1 cellular context compared by ENCODE assay signal in the genomic region with DNA sequence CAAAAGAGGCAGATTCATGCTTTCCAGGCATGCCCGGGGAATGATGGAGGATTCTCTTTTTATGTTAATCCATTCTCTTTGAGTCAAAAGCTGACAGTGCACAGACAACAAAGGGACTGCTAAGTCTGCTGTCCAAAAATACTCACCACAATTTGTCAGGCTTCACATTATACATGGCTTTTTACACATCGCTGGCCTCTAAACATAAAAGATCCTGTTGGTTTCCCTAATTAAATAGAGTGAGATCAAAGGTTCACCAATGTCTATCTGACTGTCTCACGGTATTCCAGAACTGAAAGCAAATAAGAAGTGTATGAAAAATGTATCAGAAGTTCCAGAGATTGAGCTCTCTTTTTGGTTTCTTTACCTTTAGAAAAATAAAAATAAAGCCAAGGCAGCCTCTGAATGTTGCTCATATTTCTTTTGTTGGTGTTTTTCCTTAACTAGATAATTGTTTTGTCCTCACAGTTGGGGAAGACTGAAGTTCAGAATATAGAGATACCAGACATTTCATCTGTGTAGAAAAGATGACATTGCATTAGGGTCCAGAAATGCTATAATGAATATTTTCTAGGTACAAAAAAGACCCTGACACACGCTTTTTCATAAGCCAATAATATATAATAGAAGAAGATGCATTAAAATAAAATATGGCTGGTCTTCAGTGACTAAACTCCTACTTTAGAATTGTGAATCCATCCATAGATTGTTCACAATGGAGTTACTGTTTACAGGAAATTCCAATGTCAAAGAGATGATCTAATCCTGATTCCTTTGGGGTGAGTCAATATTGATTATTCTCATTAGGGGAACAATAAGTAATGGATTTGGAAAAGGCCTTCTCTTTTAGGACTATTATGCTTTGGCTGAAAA.
TF ChIP-seq lines count a peak whose summit lies in the region.

No MANE protein-coding gene starts in this region.

TF ChIP-seq in HepG2, 621 proteins besides CTCF, POLR2A, EP300 and RAD21 (continued from another document and continues in another):
- TF ChIP-seq, protein P1, sequence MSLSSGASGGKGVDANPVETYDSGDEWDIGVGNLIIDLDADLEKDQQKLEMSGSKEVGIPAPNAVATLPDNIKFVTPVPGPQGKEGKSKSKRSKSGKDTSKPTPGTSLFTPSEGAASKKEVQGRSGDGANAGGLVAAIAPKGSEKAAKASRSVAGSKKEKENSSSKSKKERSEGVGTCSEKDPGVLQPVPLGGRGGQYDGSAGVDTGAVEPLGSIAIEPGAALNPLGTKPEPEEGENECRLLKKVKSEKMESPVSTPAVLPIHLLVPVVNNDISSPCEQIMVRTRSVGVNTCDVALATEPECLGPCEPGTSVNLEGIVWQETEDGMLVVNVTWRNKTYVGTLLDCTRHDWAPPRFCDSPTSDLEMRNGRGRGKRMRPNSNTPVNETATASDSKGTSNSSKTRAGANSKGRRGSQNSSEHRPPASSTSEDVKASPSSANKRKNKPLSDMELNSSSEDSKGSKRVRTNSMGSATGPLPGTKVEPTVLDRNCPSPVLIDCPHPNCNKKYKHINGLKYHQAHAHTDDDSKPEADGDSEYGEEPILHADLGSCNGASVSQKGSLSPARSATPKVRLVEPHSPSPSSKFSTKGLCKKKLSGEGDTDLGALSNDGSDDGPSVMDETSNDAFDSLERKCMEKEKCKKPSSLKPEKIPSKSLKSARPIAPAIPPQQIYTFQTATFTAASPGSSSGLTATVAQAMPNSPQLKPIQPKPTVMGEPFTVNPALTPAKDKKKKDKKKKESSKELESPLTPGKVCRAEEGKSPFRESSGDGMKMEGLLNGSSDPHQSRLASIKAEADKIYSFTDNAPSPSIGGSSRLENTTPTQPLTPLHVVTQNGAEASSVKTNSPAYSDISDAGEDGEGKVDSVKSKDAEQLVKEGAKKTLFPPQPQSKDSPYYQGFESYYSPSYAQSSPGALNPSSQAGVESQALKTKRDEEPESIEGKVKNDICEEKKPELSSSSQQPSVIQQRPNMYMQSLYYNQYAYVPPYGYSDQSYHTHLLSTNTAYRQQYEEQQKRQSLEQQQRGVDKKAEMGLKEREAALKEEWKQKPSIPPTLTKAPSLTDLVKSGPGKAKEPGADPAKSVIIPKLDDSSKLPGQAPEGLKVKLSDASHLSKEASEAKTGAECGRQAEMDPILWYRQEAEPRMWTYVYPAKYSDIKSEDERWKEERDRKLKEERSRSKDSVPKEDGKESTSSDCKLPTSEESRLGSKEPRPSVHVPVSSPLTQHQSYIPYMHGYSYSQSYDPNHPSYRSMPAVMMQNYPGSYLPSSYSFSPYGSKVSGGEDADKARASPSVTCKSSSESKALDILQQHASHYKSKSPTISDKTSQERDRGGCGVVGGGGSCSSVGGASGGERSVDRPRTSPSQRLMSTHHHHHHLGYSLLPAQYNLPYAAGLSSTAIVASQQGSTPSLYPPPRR (CRISPR knock-in tag; IDR thresholded peaks at IDR 0.05; ENCODE audit: borderline replicate concordance): peak; percentile 76; the same call in 1 of the 2 replicates
- TF ChIP-seq SOX6 (IDR thresholded peaks at IDR 0.05): no peak
- peak; percentile 95 for TF ChIP-seq SOX6 (CRISPR knock-in tag; IDR thresholded peaks at IDR 0.05)
- peak; percentile 98 for TF ChIP-seq TBX2 (CRISPR knock-in tag; IDR thresholded peaks at IDR 0.05; ENCODE audit: borderline replicate concordance)
- TF ChIP-seq, protein P2, sequence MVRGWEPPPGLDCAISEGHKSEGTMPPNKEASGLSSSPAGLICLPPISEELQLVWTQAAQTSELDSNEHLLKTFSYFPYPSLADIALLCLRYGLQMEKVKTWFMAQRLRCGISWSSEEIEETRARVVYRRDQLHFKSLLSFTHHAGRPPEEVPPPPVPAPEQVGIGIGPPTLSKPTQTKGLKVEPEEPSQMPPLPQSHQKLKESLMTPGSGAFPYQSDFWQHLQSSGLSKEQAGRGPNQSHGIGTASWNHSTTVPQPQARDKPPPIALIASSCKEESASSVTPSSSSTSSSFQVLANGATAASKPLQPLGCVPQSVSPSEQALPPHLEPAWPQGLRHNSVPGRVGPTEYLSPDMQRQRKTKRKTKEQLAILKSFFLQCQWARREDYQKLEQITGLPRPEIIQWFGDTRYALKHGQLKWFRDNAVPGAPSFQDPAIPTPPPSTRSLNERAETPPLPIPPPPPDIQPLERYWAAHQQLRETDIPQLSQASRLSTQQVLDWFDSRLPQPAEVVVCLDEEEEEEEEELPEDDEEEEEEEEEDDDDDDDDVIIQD (CRISPR knock-in tag; IDR thresholded peaks at IDR 0.05; ENCODE audit: low read depth): peak; percentile 90
- no peak for TF ChIP-seq ZNF367 (CRISPR knock-in tag; IDR thresholded peaks at IDR 0.05; ENCODE audit: borderline replicate concordance)
- no peak for TF ChIP-seq MEIS1 (CRISPR knock-in tag; IDR thresholded peaks at IDR 0.05; ENCODE audit: borderline replicate concordance)
- TF ChIP-seq, protein P3, sequence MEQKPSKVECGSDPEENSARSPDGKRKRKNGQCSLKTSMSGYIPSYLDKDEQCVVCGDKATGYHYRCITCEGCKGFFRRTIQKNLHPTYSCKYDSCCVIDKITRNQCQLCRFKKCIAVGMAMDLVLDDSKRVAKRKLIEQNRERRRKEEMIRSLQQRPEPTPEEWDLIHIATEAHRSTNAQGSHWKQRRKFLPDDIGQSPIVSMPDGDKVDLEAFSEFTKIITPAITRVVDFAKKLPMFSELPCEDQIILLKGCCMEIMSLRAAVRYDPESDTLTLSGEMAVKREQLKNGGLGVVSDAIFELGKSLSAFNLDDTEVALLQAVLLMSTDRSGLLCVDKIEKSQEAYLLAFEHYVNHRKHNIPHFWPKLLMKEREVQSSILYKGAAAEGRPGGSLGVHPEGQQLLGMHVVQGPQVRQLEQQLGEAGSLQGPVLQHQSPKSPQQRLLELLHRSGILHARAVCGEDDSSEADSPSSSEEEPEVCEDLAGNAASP (CRISPR knock-in tag; IDR thresholded peaks at IDR 0.05; ENCODE audit: borderline replicate concordance): peak; percentile 76; the same call in 1 of the 2 replicates
- TF ChIP-seq, protein P4, sequence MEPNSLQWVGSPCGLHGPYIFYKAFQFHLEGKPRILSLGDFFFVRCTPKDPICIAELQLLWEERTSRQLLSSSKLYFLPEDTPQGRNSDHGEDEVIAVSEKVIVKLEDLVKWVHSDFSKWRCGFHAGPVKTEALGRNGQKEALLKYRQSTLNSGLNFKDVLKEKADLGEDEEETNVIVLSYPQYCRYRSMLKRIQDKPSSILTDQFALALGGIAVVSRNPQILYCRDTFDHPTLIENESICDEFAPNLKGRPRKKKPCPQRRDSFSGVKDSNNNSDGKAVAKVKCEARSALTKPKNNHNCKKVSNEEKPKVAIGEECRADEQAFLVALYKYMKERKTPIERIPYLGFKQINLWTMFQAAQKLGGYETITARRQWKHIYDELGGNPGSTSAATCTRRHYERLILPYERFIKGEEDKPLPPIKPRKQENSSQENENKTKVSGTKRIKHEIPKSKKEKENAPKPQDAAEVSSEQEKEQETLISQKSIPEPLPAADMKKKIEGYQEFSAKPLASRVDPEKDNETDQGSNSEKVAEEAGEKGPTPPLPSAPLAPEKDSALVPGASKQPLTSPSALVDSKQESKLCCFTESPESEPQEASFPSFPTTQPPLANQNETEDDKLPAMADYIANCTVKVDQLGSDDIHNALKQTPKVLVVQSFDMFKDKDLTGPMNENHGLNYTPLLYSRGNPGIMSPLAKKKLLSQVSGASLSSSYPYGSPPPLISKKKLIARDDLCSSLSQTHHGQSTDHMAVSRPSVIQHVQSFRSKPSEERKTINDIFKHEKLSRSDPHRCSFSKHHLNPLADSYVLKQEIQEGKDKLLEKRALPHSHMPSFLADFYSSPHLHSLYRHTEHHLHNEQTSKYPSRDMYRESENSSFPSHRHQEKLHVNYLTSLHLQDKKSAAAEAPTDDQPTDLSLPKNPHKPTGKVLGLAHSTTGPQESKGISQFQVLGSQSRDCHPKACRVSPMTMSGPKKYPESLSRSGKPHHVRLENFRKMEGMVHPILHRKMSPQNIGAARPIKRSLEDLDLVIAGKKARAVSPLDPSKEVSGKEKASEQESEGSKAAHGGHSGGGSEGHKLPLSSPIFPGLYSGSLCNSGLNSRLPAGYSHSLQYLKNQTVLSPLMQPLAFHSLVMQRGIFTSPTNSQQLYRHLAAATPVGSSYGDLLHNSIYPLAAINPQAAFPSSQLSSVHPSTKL (CRISPR knock-in tag; IDR thresholded peaks at IDR 0.05): peak; percentile 97
- TF ChIP-seq, protein P5, sequence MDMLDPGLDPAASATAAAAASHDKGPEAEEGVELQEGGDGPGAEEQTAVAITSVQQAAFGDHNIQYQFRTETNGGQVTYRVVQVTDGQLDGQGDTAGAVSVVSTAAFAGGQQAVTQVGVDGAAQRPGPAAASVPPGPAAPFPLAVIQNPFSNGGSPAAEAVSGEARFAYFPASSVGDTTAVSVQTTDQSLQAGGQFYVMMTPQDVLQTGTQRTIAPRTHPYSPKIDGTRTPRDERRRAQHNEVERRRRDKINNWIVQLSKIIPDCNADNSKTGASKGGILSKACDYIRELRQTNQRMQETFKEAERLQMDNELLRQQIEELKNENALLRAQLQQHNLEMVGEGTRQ (IDR thresholded peaks at IDR 0.05; ENCODE audit: low read depth, low read length): no peak
- TF ChIP-seq, protein P5 (CRISPR knock-in tag; IDR thresholded peaks at IDR 0.05; ENCODE audit: borderline replicate concordance): no peak
- TF ChIP-seq, protein P6, sequence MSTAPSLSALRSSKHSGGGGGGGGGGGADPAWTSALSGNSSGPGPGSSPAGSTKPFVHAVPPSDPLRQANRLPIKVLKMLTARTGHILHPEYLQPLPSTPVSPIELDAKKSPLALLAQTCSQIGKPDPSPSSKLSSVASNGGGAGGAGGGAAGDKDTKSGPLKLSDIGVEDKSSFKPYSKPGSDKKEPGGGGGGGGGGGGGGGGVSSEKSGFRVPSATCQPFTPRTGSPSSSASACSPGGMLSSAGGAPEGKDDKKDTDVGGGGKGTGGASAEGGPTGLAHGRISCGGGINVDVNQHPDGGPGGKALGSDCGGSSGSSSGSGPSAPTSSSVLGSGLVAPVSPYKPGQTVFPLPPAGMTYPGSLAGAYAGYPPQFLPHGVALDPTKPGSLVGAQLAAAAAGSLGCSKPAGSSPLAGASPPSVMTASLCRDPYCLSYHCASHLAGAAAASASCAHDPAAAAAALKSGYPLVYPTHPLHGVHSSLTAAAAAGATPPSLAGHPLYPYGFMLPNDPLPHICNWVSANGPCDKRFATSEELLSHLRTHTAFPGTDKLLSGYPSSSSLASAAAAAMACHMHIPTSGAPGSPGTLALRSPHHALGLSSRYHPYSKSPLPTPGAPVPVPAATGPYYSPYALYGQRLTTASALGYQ (CRISPR knock-in tag; IDR thresholded peaks at IDR 0.05): peak; percentile 92
- TF ChIP-seq ZNF33B (CRISPR knock-in tag; IDR thresholded peaks at IDR 0.05): no peak
- TF ChIP-seq YY1 (IDR thresholded peaks at IDR 0.05; ENCODE audit: insufficient read depth, insufficient replicate concordance, low read depth, low read length): peak; percentile 13
- peak; percentile 72; the same call in 1 of the 2 replicates for TF ChIP-seq ZNF816 (CRISPR knock-in tag; IDR thresholded peaks at IDR 0.05; ENCODE audit: borderline replicate concordance)
- TF ChIP-seq, protein P7, sequence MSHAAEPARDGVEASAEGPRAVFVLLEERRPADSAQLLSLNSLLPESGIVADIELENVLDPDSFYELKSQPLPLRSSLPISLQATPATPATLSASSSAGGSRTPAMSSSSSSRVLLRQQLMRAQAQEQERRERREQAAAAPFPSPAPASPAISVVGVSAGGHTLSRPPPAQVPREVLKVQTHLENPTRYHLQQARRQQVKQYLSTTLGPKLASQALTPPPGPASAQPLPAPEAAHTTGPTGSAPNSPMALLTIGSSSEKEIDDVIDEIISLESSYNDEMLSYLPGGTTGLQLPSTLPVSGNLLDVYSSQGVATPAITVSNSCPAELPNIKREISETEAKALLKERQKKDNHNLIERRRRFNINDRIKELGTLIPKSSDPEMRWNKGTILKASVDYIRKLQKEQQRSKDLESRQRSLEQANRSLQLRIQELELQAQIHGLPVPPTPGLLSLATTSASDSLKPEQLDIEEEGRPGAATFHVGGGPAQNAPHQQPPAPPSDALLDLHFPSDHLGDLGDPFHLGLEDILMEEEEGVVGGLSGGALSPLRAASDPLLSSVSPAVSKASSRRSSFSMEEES (CRISPR knock-in tag; IDR thresholded peaks at IDR 0.05): peak; percentile 57
- no peak for TF ChIP-seq ZNF251 (CRISPR knock-in tag; IDR thresholded peaks at IDR 0.05)
- 0 out of 2 replicates have a peak, but pooled peaks have one; percentile 25 for TF ChIP-seq YEATS4 (CRISPR knock-in tag; IDR thresholded peaks at IDR 0.05; ENCODE audit: borderline replicate concordance)
- TF ChIP-seq NKX3-1 (CRISPR knock-in tag; IDR thresholded peaks at IDR 0.05): 0 out of 2 replicates have a peak, but pooled peaks have one; percentile 52
- peak; percentile 88; the same call in 1 of the 2 replicates for TF ChIP-seq NCOR1 (IDR thresholded peaks at IDR 0.05; ENCODE audit: borderline replicate concordance, low read length)
- TF ChIP-seq KLF16 (CRISPR knock-in tag; IDR thresholded peaks at IDR 0.05): 0 out of 4 replicates have a peak, but pooled peaks of 1 of the 2 experiments have one; percentile 23
- TF ChIP-seq FOSL1 (CRISPR knock-in tag; IDR thresholded peaks at IDR 0.05; ENCODE audit: borderline replicate concordance): peak; percentile 95
- peak; percentile 82 for TF ChIP-seq LCORL (IDR thresholded peaks at IDR 0.05)
- TF ChIP-seq LCORL (CRISPR knock-in tag; IDR thresholded peaks at IDR 0.05): 0 out of 2 replicates have a peak, but pooled peaks have one; percentile 19
- TF ChIP-seq SNAPC2 (CRISPR knock-in tag; IDR thresholded peaks at IDR 0.05): 0 out of 2 replicates have a peak, but pooled peaks have one; percentile 49
- peak; percentile 84 for TF ChIP-seq HHEX (CRISPR knock-in tag; IDR thresholded peaks at IDR 0.05)
- no peak for TF ChIP-seq KLF12 (CRISPR knock-in tag; IDR thresholded peaks at IDR 0.05; ENCODE audit: borderline replicate concordance)
- no peak for TF ChIP-seq SMAD3 (CRISPR knock-in tag; IDR thresholded peaks at IDR 0.05)
- TF ChIP-seq HMG20B (CRISPR knock-in tag; conservative IDR thresholded peaks at IDR 0.05): peak; percentile 68; the same call in 1 of the 2 replicates
- peak; percentile 81 for TF ChIP-seq ELF3 (CRISPR knock-in tag; IDR thresholded peaks at IDR 0.05)
- 0 out of 2 replicates have a peak, but pooled peaks have one; percentile 58 for TF ChIP-seq KLF6 (CRISPR knock-in tag; IDR thresholded peaks at IDR 0.05)
- TF ChIP-seq, protein P8, sequence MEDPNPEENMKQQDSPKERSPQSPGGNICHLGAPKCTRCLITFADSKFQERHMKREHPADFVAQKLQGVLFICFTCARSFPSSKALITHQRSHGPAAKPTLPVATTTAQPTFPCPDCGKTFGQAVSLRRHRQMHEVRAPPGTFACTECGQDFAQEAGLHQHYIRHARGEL (CRISPR knock-in tag; IDR thresholded peaks at IDR 0.05): no peak
- no peak for TF ChIP-seq ZNF329 (CRISPR knock-in tag; IDR thresholded peaks at IDR 0.05; ENCODE audit: low read depth)
- no peak for TF ChIP-seq ZSCAN31 (CRISPR knock-in tag; IDR thresholded peaks at IDR 0.05; ENCODE audit: low read depth)
